ENCODE assay signal across 9 cellular contexts in genomic region chr20:52975024-52975732, GRCh38. TPM values are rescaled to one million over a fixed set of nuclear protein-coding genes. Genes with fewer than 3 reads are reported as not detected.
DNase-seq lines count a peak whose midpoint lies in the region; ATAC-seq and TF ChIP-seq lines count a peak whose summit lies in the region.
"Had no signal": no experiment of that assay in that cellular context is flagged by ENCODE, and none has a peak within 500 bp of the region (broad histone marks: within the 10 kb centered on the region; RNA-seq: fewer than 3 reads in every experiment).

No MANE protein-coding gene starts in this region.

- ATAC-seq in activated CD4-positive, alpha-beta T cell treated with anti-CD3 and anti-CD28 coated beads for 36 hours = peak; percentile 13
- peak in 1 of 2 donors; percentile 3 for ATAC-seq in activated T-cell treated with anti-CD3 and anti-CD28 coated beads, Interleukin-2, amount 50 U/mL, for 4 hours
- ATAC-seq in right lobe of liver (peak in 2 of 4 donors; percentile 9 to 31), HG02884 (IDR thresholded peaks at IDR 0.05; ENCODE audit: unreplicated experiment) (no peak)

- CTCF ChIA-PET in activated CD4-positive, alpha-beta T cell treated with anti-CD3 and anti-CD28 coated beads for 36 hours (lab: Charles Lee) = interaction anchor here (1.0 to 1.9 kb wide), 3 partner anchors 24 to 47 kb away, joined by 3 to 4 read pairs (median 4); no protein-coding TSS in a partner anchor

- WGBS in right lobe of liver (ENCODE audit: insufficient coverage, low coverage, low lambda C conversion rate, missing lambda C conversion rate) = 29% methylated on average over 11 of the region's 11 CpGs
- 43% methylated on average over 11 of the region's 11 CpGs for WGBS in suprapubic skin

- H3K36me3 ChIP-seq in right lobe of liver (no peaks in the 10 kb centered on the region), suprapubic skin (no peaks in the 10 kb centered on the region)

- no peak for TF ChIP-seq CTCF in right lobe of liver (IDR thresholded peaks at IDR 0.05)
- no peak for TF ChIP-seq CTCF in suprapubic skin (IDR thresholded peaks at IDR 0.05)

- H3K4me3 ChIP-seq in right lobe of liver (peak overlapping the region; percentile 54 to 67 (median 58)), suprapubic skin (peak overlapping the region; percentile 60)

- TF ChIP-seq POLR2A in right lobe of liver (IDR thresholded peaks at IDR 0.05) (no peak), suprapubic skin (IDR thresholded peaks at IDR 0.05) (no peak)

- H3K4me1 Mint-ChIP-seq in activated CD4-positive, alpha-beta T cell treated with anti-CD3 and anti-CD28 coated beads for 36 hours = peaks cover 57% of the 10 kb centered on the region
- H3K4me1 Mint-ChIP-seq in activated T-cell treated with anti-CD3 and anti-CD28 coated beads, Interleukin-2, amount 50 U/mL, for 4 hours (ENCODE audit: low read depth) = peaks cover 47% of the 10 kb centered on the region

- H3K4me3 Mint-ChIP-seq in activated CD4-positive, alpha-beta T cell treated with anti-CD3 and anti-CD28 coated beads for 36 hours = peak overlapping the region; percentile 79
- peak overlapping the region; percentile 90 for H3K4me3 Mint-ChIP-seq in activated T-cell treated with anti-CD3 and anti-CD28 coated beads, Interleukin-2, amount 50 U/mL, for 4 hours

- TF ChIP-seq EP300 in suprapubic skin (IDR thresholded peaks at IDR 0.05) = no peak

- H3K9me3 ChIP-seq in right lobe of liver (no peaks in the 10 kb centered on the region), suprapubic skin (no peaks in the 10 kb centered on the region)

- H3K9me3 Mint-ChIP-seq in activated CD4-positive, alpha-beta T cell treated with anti-CD3 and anti-CD28 coated beads for 36 hours (ENCODE audit: low read depth) = no peaks in the 10 kb centered on the region
- no peaks in the 10 kb centered on the region for H3K9me3 Mint-ChIP-seq in activated T-cell treated with anti-CD3 and anti-CD28 coated beads, Interleukin-2, amount 50 U/mL, for 4 hours

- POLR2A ChIA-PET in activated CD4-positive, alpha-beta T cell treated with anti-CD3 and anti-CD28 coated beads for 36 hours (lab: Charles Lee) = interaction anchor here (0.6 to 3.0 kb wide), 13 partner anchors 26 to 925 kb away, joined by 3 to 30 read pairs (median 6); no protein-coding TSS in a partner anchor

- peaks cover 0 to 8% (median 0%) of the 10 kb centered on the region in 4 donors for H3K4me1 ChIP-seq in right lobe of liver
- H3K4me1 ChIP-seq in suprapubic skin = peaks cover 7% of the 10 kb centered on the region

- DNase-seq in activated CD4-positive, alpha-beta T cell treated with anti-CD3 and anti-CD28 coated beads for 36 hours = peak; percentile 35
- DNase-seq in activated CD4-positive, alpha-beta T cell treated with anti-CD3 and anti-CD28 coated beads for 1 hour = no peak
- peak; percentile 25 for DNase-seq in activated T-cell treated with anti-CD3 and anti-CD28 coated beads, Interleukin-2, amount 50 U/mL, for 4 hours
- DNase-seq in right lobe of liver (peak in 1 of 3 donors; percentile 27), suprapubic skin (ENCODE audit: low spot score in 2 of 2) (no peak), dedifferentiated amniotic fluid mesenchymal stem cell (ENCODE audit: extremely low spot score) (no peak), AG08395 (ENCODE audit: low spot score) (no peak)
- DNase-seq: NK-92 treated with Interleukin-12 subunit alpha and Interleukin-12 subunit beta, amount 100 ng/mL, for 24 hours had no signal

- H3K27ac ChIP-seq in right lobe of liver (peak overlapping the region; percentile 90 to 96 (median 95)), suprapubic skin (peak overlapping the region; percentile 81)

- H3K27ac Mint-ChIP-seq in activated CD4-positive, alpha-beta T cell treated with anti-CD3 and anti-CD28 coated beads for 36 hours = peak overlapping the region; percentile 94

- peaks cover 29% of the 10 kb centered on the region for H3K36me3 Mint-ChIP-seq in activated CD4-positive, alpha-beta T cell treated with anti-CD3 and anti-CD28 coated beads for 36 hours (ENCODE audit: low read depth)
- H3K36me3 Mint-ChIP-seq in activated T-cell treated with anti-CD3 and anti-CD28 coated beads, Interleukin-2, amount 50 U/mL, for 4 hours (ENCODE audit: insufficient read depth) = peaks cover 7% of the 10 kb centered on the region

- H3K27me3 Mint-ChIP-seq in activated CD4-positive, alpha-beta T cell treated with anti-CD3 and anti-CD28 coated beads for 36 hours = peaks cover 8% of the 10 kb centered on the region
- peaks cover 32% of the 10 kb centered on the region for H3K27me3 Mint-ChIP-seq in activated T-cell treated with anti-CD3 and anti-CD28 coated beads, Interleukin-2, amount 50 U/mL, for 4 hours (ENCODE audit: low read depth)

- intact Hi-C loops in activated CD4-positive, alpha-beta T cell treated with anti-CD3 and anti-CD28 coated beads for 36 hours (cut with DNase I, micrococcal nuclease) = loop anchor here (1.0 to 10.0 kb wide), 8 partner anchors 26 to 970 kb away; no protein-coding TSS in a partner anchor
- intact Hi-C loops in right lobe of liver (cut with DNase I) = no loop called here

- H3K27me3 ChIP-seq in right lobe of liver = no peaks in the 10 kb centered on the region
- H3K27me3 ChIP-seq in suprapubic skin = no peaks in the 10 kb centered on the region

RNA-seq across cellular contexts. Expression of gene TSHZ2, which starts 3.0 kb away (rescaled TPM):
- 10 to 100 TPM; 25.9 to 43.6 TPM for total RNA-seq in activated CD4-positive, alpha-beta T cell treated with anti-CD3 and anti-CD28 coated beads for 36 hours
- total RNA-seq in activated T-cell treated with anti-CD3 and anti-CD28 coated beads, Interleukin-2, amount 50 U/mL, for 4 hours = 10 to 100 TPM in 1 of 3 donors, 1 to 10 TPM in 2; 8.1 to 19.3 (median 8.4) TPM
- total RNA-seq in right lobe of liver = 10 to 100 TPM; 14.2 to 28.1 (median 21.0) TPM
- total RNA-seq in suprapubic skin = 10 to 100 TPM; 10.2 to 24.7 (median 19.2) TPM

Comparison
In these comparisons a context has a peak if more than half of its experiments do, and no peak if none do; other contexts are left out.
1. DNase-seq: peak in activated CD4-positive, alpha-beta T cell treated with anti-CD3 and anti-CD28 coated beads for 36 hours (single experiment) and activated T-cell treated with anti-CD3 and anti-CD28 coated beads, Interleukin-2, amount 50 U/mL, for 4 hours (single experiment); none in activated CD4-positive, alpha-beta T cell treated with anti-CD3 and anti-CD28 coated beads for 1 hour (single experiment), suprapubic skin (0 of 2), dedifferentiated amniotic fluid mesenchymal stem cell (single experiment) and AG08395 (single experiment).
2. intact Hi-C loops: an anchor here in activated CD4-positive, alpha-beta T cell treated with anti-CD3 and anti-CD28 coated beads for 36 hours (1.0 to 10.0 kb wide); none called in right lobe of liver.